Comparison of ENCODE assay signal across 25 cellular contexts in the genomic region with DNA sequence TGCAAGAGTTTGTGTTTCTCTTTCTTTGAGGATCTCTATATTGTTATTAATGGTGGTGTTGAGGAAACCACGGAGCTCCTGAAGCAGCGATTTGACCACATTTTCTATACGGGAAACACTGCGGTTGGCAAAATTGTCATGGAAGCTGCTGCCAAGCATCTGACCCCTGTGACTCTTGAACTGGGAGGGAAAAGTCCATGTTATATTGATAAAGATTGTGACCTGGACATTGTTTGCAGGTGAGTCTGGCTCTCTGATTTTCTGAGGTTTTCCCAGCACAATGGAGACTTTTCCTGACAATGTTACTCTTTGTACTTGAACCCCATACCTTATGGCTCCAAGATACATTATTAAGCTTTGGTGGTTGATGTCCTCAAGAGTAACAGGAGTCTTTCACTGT.
"Had no signal": no experiment of that assay in that cellular context is flagged by ENCODE, and none has a peak within 500 bp of the region (broad histone marks: within the 10 kb centered on the region; RNA-seq: fewer than 3 reads in every experiment).

No MANE protein-coding gene starts in this region.

- H3K9me3 ChIP-seq: ascending aorta, left lung, tibial nerve had no signal

- H3K27ac ChIP-seq: brain microvascular endothelial cell, left lung had no signal

- H3K27ac Mint-ChIP-seq: activated CD4-positive, alpha-beta T cell treated with anti-CD3 and anti-CD28 coated beads, Interleukin-2, amount 10 ng/mL, durations not matched to agents 24 days and 14 days; activated naive CD4-positive, alpha-beta T cell treated with anti-CD3 and anti-CD28 coated beads, Interleukin-2, amount 50 U/mL, for 72 hours; activated T-helper 17 cell treated with anti-CD3 and anti-CD28 coated beads, Interleukin-2, amount 50 U/mL, for 72 hours; mesothelial cell of epicardium; naive thymus-derived CD8-positive, alpha-beta T cell; progenitor cell of endocrine pancreas; stimulated activated naive CD8-positive, alpha-beta T cell treated with anti-CD3 and anti-CD28 coated beads, Interleukin-15, Interleukin-2, amounts not matched to agents 100 ng/mL and 50 ng/mL, for 24 hours; T-helper 1 cell treated with Interleukin-12 subunit alpha and Interleukin-12 subunit beta and Interleukin-4 antibody, amounts not matched to agents 30 μg/mL and 1 μg/mL, for 36 hours had no signal

- DNase-seq: activated CD4-positive, alpha-beta T cell treated with anti-CD3 and anti-CD28 coated beads, Interleukin-2, amount 10 ng/mL, durations not matched to agents 24 days and 14 days; activated T-cell treated with anti-CD3 and anti-CD28 coated beads, Interleukin-2, amount 50 U/mL, for 1 hour; brain microvascular endothelial cell; central memory CD4-positive, alpha-beta T cell; dermis blood vessel endothelial cell; effector CD8-positive, alpha-beta T cell; erythroblast; foreskin fibroblast; immature natural killer cell; left lung; mammary epithelial cell; naive thymus-derived CD8-positive, alpha-beta T cell; stimulated activated CD4-positive, alpha-beta T cell treated with anti-CD3 and anti-CD28 coated beads, Interleukin-12 subunit alpha, Interleukin-12 subunit beta, amount 100 ng/mL, for 4 hours; stimulated activated CD4-positive, alpha-beta T cell treated with anti-CD3 and anti-CD28 coated beads, Interleukin-4, amount 100 ng/mL, for 4 hours; substantia nigra; T1000 had no signal

- H3K4me3 Mint-ChIP-seq: activated CD4-positive, alpha-beta T cell treated with anti-CD3 and anti-CD28 coated beads, Interleukin-2, amount 10 ng/mL, durations not matched to agents 24 days and 14 days; activated T-helper 17 cell treated with anti-CD3 and anti-CD28 coated beads, Interleukin-2, amount 50 U/mL, for 72 hours; mesothelial cell of epicardium; naive thymus-derived CD8-positive, alpha-beta T cell; stimulated activated naive CD8-positive, alpha-beta T cell treated with anti-CD3 and anti-CD28 coated beads, Interleukin-15, Interleukin-2, amounts not matched to agents 100 ng/mL and 50 ng/mL, for 24 hours; T-helper 1 cell treated with Interleukin-12 subunit alpha and Interleukin-12 subunit beta and Interleukin-4 antibody, amounts not matched to agents 30 μg/mL and 1 μg/mL, for 36 hours had no signal

- H3K27me3 ChIP-seq: ascending aorta, brain microvascular endothelial cell, left lung, tibial nerve had no signal

- H3K27me3 Mint-ChIP-seq: activated CD4-positive, alpha-beta T cell treated with anti-CD3 and anti-CD28 coated beads, Interleukin-2, amount 10 ng/mL, durations not matched to agents 24 days and 14 days; activated T-helper 17 cell treated with anti-CD3 and anti-CD28 coated beads, Interleukin-2, amount 50 U/mL, for 72 hours; naive thymus-derived CD8-positive, alpha-beta T cell; progenitor cell of endocrine pancreas; stimulated activated naive CD8-positive, alpha-beta T cell treated with anti-CD3 and anti-CD28 coated beads, Interleukin-15, Interleukin-2, amounts not matched to agents 100 ng/mL and 50 ng/mL, for 24 hours had no signal

- H3K9me3 Mint-ChIP-seq: activated naive CD4-positive, alpha-beta T cell treated with anti-CD3 and anti-CD28 coated beads, Interleukin-2, amount 50 U/mL, for 72 hours; activated T-helper 17 cell treated with anti-CD3 and anti-CD28 coated beads, Interleukin-2, amount 50 U/mL, for 72 hours; immature natural killer cell; mesothelial cell of epicardium; naive thymus-derived CD8-positive, alpha-beta T cell; stimulated activated naive CD8-positive, alpha-beta T cell treated with anti-CD3 and anti-CD28 coated beads, Interleukin-15, Interleukin-2, amounts not matched to agents 100 ng/mL and 50 ng/mL, for 24 hours; T-helper 1 cell treated with Interleukin-12 subunit alpha and Interleukin-12 subunit beta and Interleukin-4 antibody, amounts not matched to agents 30 μg/mL and 1 μg/mL, for 36 hours had no signal

- ATAC-seq: activated CD4-positive, CD25-positive, alpha-beta regulatory T cell treated with anti-CD3 and anti-CD28 coated beads, Interleukin-2, amount 50 U/mL, for 24 hours; activated naive CD4-positive, alpha-beta T cell treated with anti-CD3 and anti-CD28 coated beads, Interleukin-2, amount 50 U/mL, for 72 hours; activated T-helper 17 cell treated with anti-CD3 and anti-CD28 coated beads, Interleukin-2, amount 50 U/mL, for 72 hours; left lung; naive thymus-derived CD8-positive, alpha-beta T cell had no signal

- H3K4me1 Mint-ChIP-seq: activated CD4-positive, alpha-beta T cell treated with anti-CD3 and anti-CD28 coated beads, Interleukin-2, amount 10 ng/mL, durations not matched to agents 24 days and 14 days had no signal

- H3K4me3 ChIP-seq: ascending aorta, left lung, tibial nerve had no signal
